Comparison of ENCODE assay signal across 9 cellular contexts in genomic region chrX:107742754-107743191, GRCh38. TPM values are rescaled to one million over a fixed set of nuclear protein-coding genes. Genes with fewer than 3 reads are reported as not detected.
DNase-seq lines count a peak whose midpoint lies in the region; ATAC-seq and TF ChIP-seq lines count a peak whose summit lies in the region.
"Had no signal": no experiment of that assay in that cellular context is flagged by ENCODE, and none has a peak within 500 bp of the region (broad histone marks: within the 10 kb centered on the region; RNA-seq: fewer than 3 reads in every experiment).

No MANE protein-coding gene starts in this region.

- ATAC-seq in WTC11 (no peak), heart right ventricle (peak in 2 of 8 donors; percentile 2 to 14), psoas muscle (peak in 3 of 4 donors; percentile 18 to 44 (median 24)), GM19467 (IDR thresholded peaks at IDR 0.05; ENCODE audit: unreplicated experiment) (no peak)

- WGBS in heart right ventricle, 2 donors, result 56% methylated on average over 21 to 23 of the region's 23 CpGs
- 15 to 33% (median 27%) methylated on average over 12 to 23 of the region's 23 CpGs for WGBS in psoas muscle, 3 donors

- H3K4me1 Mint-ChIP-seq in Calu3 (ENCODE audit: low read depth, unreplicated experiment) (peaks cover 23% of the 10 kb centered on the region), WTC11 (peaks cover 18% of the 10 kb centered on the region)

- no peaks in the 10 kb centered on the region for H3K9me3 Mint-ChIP-seq in Calu3 (ENCODE audit: low read depth, unreplicated experiment)
- no peaks in the 10 kb centered on the region for H3K9me3 Mint-ChIP-seq in WTC11

- H3K4me3 Mint-ChIP-seq in Calu3 (ENCODE audit: low read depth, unreplicated experiment) (peak overlapping the region; percentile 49), WTC11 (peak overlapping the region; percentile 86)

- peaks cover 0 to 19% (median 0%) of the 10 kb centered on the region in 7 donors for H3K27me3 ChIP-seq in heart right ventricle
- H3K27me3 ChIP-seq in psoas muscle (ENCODE audit: insufficient read depth in 3 of 3, low read length in 2 of 3), result peaks cover 0 to 11% (median 0%) of the 10 kb centered on the region in 3 donors

- H3K4me3 ChIP-seq in heart right ventricle, result peak overlapping the region in 6 of 10 donors; percentile 14 to 30 (median 20)
- H3K4me3 ChIP-seq in psoas muscle, result peak overlapping the region; percentile 45

- no peak for TF ChIP-seq CTCF in Calu3 (IDR thresholded peaks at IDR 0.05; ENCODE audit: unreplicated experiment)
- no peak for TF ChIP-seq CTCF in WTC11 (IDR thresholded peaks at IDR 0.05)
- no peak for TF ChIP-seq CTCF in heart right ventricle (IDR thresholded peaks at IDR 0.05)
- no peak for TF ChIP-seq CTCF in psoas muscle (IDR thresholded peaks at IDR 0.05)

- peaks cover 22 to 88% (median 59%) of the 10 kb centered on the region in 9 donors for H3K4me1 ChIP-seq in heart right ventricle
- H3K4me1 ChIP-seq in psoas muscle, result peaks cover 65% of the 10 kb centered on the region

- H3K27me3 Mint-ChIP-seq in Calu3 (ENCODE audit: unreplicated experiment) (no peaks in the 10 kb centered on the region), WTC11 (ENCODE audit: low read depth) (peaks cover 9% of the 10 kb centered on the region; the same call in 1 of the 2 replicates)

- H3K27ac ChIP-seq in heart right ventricle, result peak overlapping the region; percentile 69 to 96 (median 88)
- peak overlapping the region; percentile 88 for H3K27ac ChIP-seq in psoas muscle

- H3K36me3 ChIP-seq in heart right ventricle (no peaks in the 10 kb centered on the region), psoas muscle (ENCODE audit: insufficient read depth in 1 of 2, low read depth in 1 of 2) (no peaks in the 10 kb centered on the region)

- H3K36me3 Mint-ChIP-seq in Calu3 (ENCODE audit: insufficient read depth, unreplicated experiment) (peaks cover 9% of the 10 kb centered on the region), WTC11 (no peaks in the 10 kb centered on the region)

- BruUV-seq in Calu3 (replicated peaks; lab: Mats Ljungman, UMichigan), result no TSS peak

- POLR2A ChIA-PET in WTC11 (lab: Charles Lee), result interaction anchor here (1.6 kb wide), 1 partner anchor 11 kb away, joined by 3 read pairs; no protein-coding TSS in a partner anchor

- H3K27ac Mint-ChIP-seq in Calu3 (ENCODE audit: unreplicated experiment) (no peak overlapping the region), WTC11 (peak overlapping the region; percentile 68; the same call in 1 of the 2 replicates)

- DNase-seq in Calu3 (no peak), WTC11 (ENCODE audit: low spot score) (no peak), heart right ventricle (no peak), psoas muscle (peak; percentile 36 to 68), C1 segment of cervical spinal cord (lab: John Stamatoyannopoulos, UW) (no peak), ecto neural progenitor cell (ENCODE audit: low spot score) (no peak), NCI-H2171 treated with DMSO at 0.1 percent for 48 hours (lab: John Stamatoyannopoulos, UW) (no peak)
- DNase-seq: NCI-H2029 had no signal

- intact Hi-C loops in Calu3 (cut with micrococcal nuclease; ENCODE audit: unreplicated experiment), result loop anchor here (1.0 kb wide), 1 partner anchor 10 kb away; no protein-coding TSS in a partner anchor
- intact Hi-C loops in heart right ventricle (cut with DNase I), result no loop called here
- intact Hi-C loops in psoas muscle (cut with DNase I), result no loop called here

- CTCF ChIA-PET in Calu3 (lab: Charles Lee) (interaction anchor here (0.7 kb wide), 1 partner anchor 74 kb away, joined by 3 read pairs; no protein-coding TSS in a partner anchor), WTC11 (lab: Charles Lee) (interaction anchor here (0.8 kb wide), 1 partner anchor 29 kb away, joined by 3 read pairs; no protein-coding TSS in a partner anchor)

- H3K9me3 ChIP-seq in heart right ventricle (no peaks in the 10 kb centered on the region), psoas muscle (no peaks in the 10 kb centered on the region)

TF ChIP-seq in WTC11, 78 proteins besides CTCF, POLR2A, EP300 and RAD21:
- TF ChIP-seq FOXP4 (CRISPR knock-in tag; IDR thresholded peaks at IDR 0.05), result no peak
- TF ChIP-seq, protein P1, sequence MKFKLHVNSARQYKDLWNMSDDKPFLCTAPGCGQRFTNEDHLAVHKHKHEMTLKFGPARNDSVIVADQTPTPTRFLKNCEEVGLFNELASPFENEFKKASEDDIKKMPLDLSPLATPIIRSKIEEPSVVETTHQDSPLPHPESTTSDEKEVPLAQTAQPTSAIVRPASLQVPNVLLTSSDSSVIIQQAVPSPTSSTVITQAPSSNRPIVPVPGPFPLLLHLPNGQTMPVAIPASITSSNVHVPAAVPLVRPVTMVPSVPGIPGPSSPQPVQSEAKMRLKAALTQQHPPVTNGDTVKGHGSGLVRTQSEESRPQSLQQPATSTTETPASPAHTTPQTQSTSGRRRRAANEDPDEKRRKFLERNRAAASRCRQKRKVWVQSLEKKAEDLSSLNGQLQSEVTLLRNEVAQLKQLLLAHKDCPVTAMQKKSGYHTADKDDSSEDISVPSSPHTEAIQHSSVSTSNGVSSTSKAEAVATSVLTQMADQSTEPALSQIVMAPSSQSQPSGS (CRISPR knock-in tag; IDR thresholded peaks at IDR 0.05; ENCODE audit: borderline replicate concordance, low read depth), result no peak

RNA-seq across cellular contexts. Expression of gene TSC22D3, which starts 32.8 kb away (rescaled TPM):
- total RNA-seq in Calu3 (2022) (35.1 and 48.3 TPM in 2 replicates), WTC11 (2021) (14.5 to 15.9 TPM (median 15.7 TPM) in 3 replicates), heart right ventricle (10 to 100 TPM; 26.3 to 88.2 (median 36.0) TPM), psoas muscle (100 to 1,000 TPM in 3 of 4 donors, 10 to 100 TPM in 1; 23.7 to 310 (median 184) TPM)
- polyA plus RNA-seq in heart right ventricle (100 to 1,000 TPM in 1 of 2 donors, 10 to 100 TPM in 1; 70.7 to 153 TPM), psoas muscle (1,000 to 10,000 TPM in 1 of 3 donors, 100 to 1,000 TPM in 2; 467 to 1,236 (median 802) TPM)

RNA-seq across cellular contexts. Expression of gene NCBP2L, which starts 34.8 kb away (rescaled TPM):
- total RNA-seq in Calu3 (2022), result not detected in 2 replicates
- total RNA-seq in WTC11 (2021), result 0.20 TPM in 1 of 3 replicates, not detected in the others
- total RNA-seq in heart right ventricle, result under 1 TPM in 1 of 10 donors, not detected in 9; 0.45 TPM
- polyA plus RNA-seq in heart right ventricle, result under 1 TPM in 1 of 2 donors, not detected in 1; 0.01 TPM
- total RNA-seq in psoas muscle, result not detected
- under 1 TPM in 2 of 3 donors, not detected in 1; 0.03 to 0.40 TPM for polyA plus RNA-seq in psoas muscle

Comparison
In these comparisons a context has a peak if more than half of its experiments do, and no peak if none do; other contexts are left out.
1. DNase-seq: peak in psoas muscle (2 of 2); none in Calu3 (single experiment), WTC11 (single experiment), heart right ventricle (0 of 2), C1 segment of cervical spinal cord (0 of 14), ecto neural progenitor cell (single experiment) and NCI-H2171 treated with DMSO at 0.1 percent for 48 hours (single experiment).
2. ATAC-seq: peak in psoas muscle (3 of 4); none in WTC11 (single experiment) and GM19467 (single experiment).